In genomic region chr7:106026101-106026500, GRCh38 we compare ENCODE assay signal across 26 cellular contexts.
A peak's percentile ranks its signal among the peaks of the same experiment; 100 is the strongest.
DNase-seq lines count a peak whose midpoint lies in the region; ATAC-seq, FAIRE-seq and TF ChIP-seq lines count a peak whose summit lies in the region.
"Had no signal": no experiment of that assay in that cellular context is flagged by ENCODE, and none has a peak within 500 bp of the region (broad histone marks: within the 10 kb centered on the region; RNA-seq: fewer than 3 reads in every experiment).

No MANE protein-coding gene starts in this region.

- H3K27ac ChIP-seq in DOHH2 (ENCODE audit: low read depth, low read length) = no peak overlapping the region
- H3K27ac ChIP-seq in K562 (ENCODE audit: extremely low read depth, low read depth, low read length) = no peak overlapping the region
- no peak overlapping the region for H3K27ac ChIP-seq in mesendoderm (ENCODE audit: low read depth, low read length)
- H3K27ac ChIP-seq: BLaER1 had no signal

- POLR2A ChIA-PET in K562 (lab: Yijun Ruan, JAX) = interaction anchor here (0.6 to 1.4 kb wide), 3 partner anchors 9 to 208 kb away, joined by 3 to 4 read pairs (median 3); no protein-coding TSS in a partner anchor

- H3K9me3 ChIP-seq in DOHH2 (ENCODE audit: control insufficient read depth, insufficient read depth, low read length) = no peaks in the 10 kb centered on the region
- H3K9me3 ChIP-seq in K562 (replicated peaks; ENCODE audit: control insufficient read depth, insufficient read depth, low read depth, low read length) = no peaks in the 10 kb centered on the region
- H3K9me3 ChIP-seq: BE2C, BLaER1 had no signal

- H3F3A ChIP-seq in DOHH2 (ENCODE audit: control insufficient read depth, insufficient read depth) = peaks cover 8% of the 10 kb centered on the region; the same call in 1 of the 2 replicates

- no TSS peak for BruUV-seq in K562 (replicated peaks; lab: Mats Ljungman, UMichigan)

- H2AK5ac ChIP-seq in mesendoderm (ENCODE audit: low read length) = no peak overlapping the region

- H4K8ac ChIP-seq in mesendoderm (ENCODE audit: low read depth, low read length) = no peak overlapping the region

- peak; percentile 75 for DNase-seq in G401 (ENCODE audit: low spot score)
- DNase-seq in K562 (ENCODE audit: extremely low read depth in 1 of 4, low spot score in 3 of 4) = no peak
- no peak for DNase-seq in mesendoderm
- no peak for DNase-seq in stimulated activated CD4-positive, alpha-beta T cell treated with anti-CD3 and anti-CD28 coated beads, Interleukin-4, amount 100 ng/mL, for 4 hours
- DNase-seq in epidermal melanocyte (ENCODE audit: insufficient read length, low spot score) = no peak
- DNase-seq: 8988T; ACHN; BE2C; CD4-positive, alpha-beta memory T cell; CD4-positive, CD25-positive, alpha-beta regulatory T cell; CD8-positive, alpha-beta memory T cell; COR-L47; DMS 273 treated with DMSO at 0.1 percent for 48 hours; DMS153; DMS53; DMS79; DND-41; GDM1 had no signal

- no peaks in the 10 kb centered on the region for H3K79me1 ChIP-seq in mesendoderm (ENCODE audit: low read length)

- WGBS in K562 (ENCODE audit: insufficient coverage, low coverage, missing lambda C conversion rate) = 28% methylated on average over 2 of the region's 2 CpGs
- WGBS in mesendoderm (ENCODE audit: extremely low coverage, insufficient coverage, low lambda C conversion rate) = no CpG with 5 or more reads among the region's 2 CpGs

- CTCF ChIA-PET in K562 (lab: Yijun Ruan, JAX; ENCODE audit: low intra/inter-chr PET ratio) = no interaction called here

- no peaks in the 10 kb centered on the region for H3K27me3 ChIP-seq in DOHH2 (ENCODE audit: control insufficient read depth, low read length)
- H3K27me3 ChIP-seq in K562 (ENCODE audit: control insufficient read depth in 2 of 2, insufficient read depth in 2 of 2, low read length in 2 of 2) = peaks cover 0 to under 1% of the 10 kb centered on the region in 2 experiments; a peak in 1 of 5 replicates
- H3K27me3 ChIP-seq in mesendoderm (ENCODE audit: insufficient read depth, low read length, poor library complexity) = no peaks in the 10 kb centered on the region
- H3K27me3 ChIP-seq: BE2C had no signal

- H3K4me2 ChIP-seq in DOHH2 (ENCODE audit: low read length) = 0 out of 2 replicates have a peak overlapping the region, but pooled peaks have one; percentile 2
- no peak overlapping the region for H3K4me2 ChIP-seq in K562 (ENCODE audit: insufficient read depth, low read length)
- no peak overlapping the region for H3K4me2 ChIP-seq in mesendoderm (ENCODE audit: low read length)
- H3K4me2 ChIP-seq: BLaER1 had no signal

- no peak overlapping the region for H3K18ac ChIP-seq in mesendoderm (ENCODE audit: low read length)

- H4K5ac ChIP-seq in mesendoderm (ENCODE audit: low read length) = no peak overlapping the region

- peak overlapping the region; percentile 7; the same call in 1 of the 2 replicates for H2AFZ ChIP-seq in K562 (ENCODE audit: low read depth, low read length)

- TF ChIP-seq POLR2A in K562 (conservative IDR thresholded peaks at IDR 0.05) = no peak

- no peak overlapping the region for H3K4me3 ChIP-seq in DOHH2 (ENCODE audit: low read length)
- no peak overlapping the region for H3K4me3 ChIP-seq in K562
- no peak overlapping the region for H3K4me3 ChIP-seq in mesendoderm (ENCODE audit: low read length)
- H3K4me3 ChIP-seq: BLaER1, GM12878 had no signal

- no peak for TF ChIP-seq CTCF in DOHH2 (IDR thresholded peaks at IDR 0.05; ENCODE audit: low read depth, low read length, poor library complexity, severe bottlenecking)
- TF ChIP-seq CTCF in K562 (IDR thresholded peaks at IDR 0.05 in 2 of 3, conservative IDR thresholded peaks at IDR 0.05 in 1 of 3; ENCODE audit: insufficient read depth in 2 of 3, low read depth in 1 of 3, low read length in 3 of 3) = no peak

- no peaks in the 10 kb centered on the region for H4K20me1 ChIP-seq in DOHH2 (ENCODE audit: control insufficient read depth, insufficient read depth, low read depth, low read length)
- H4K20me1 ChIP-seq in K562 (replicated peaks; ENCODE audit: control insufficient read depth, insufficient read depth, low read length) = 0 out of 2 replicates have a peak, but pooled peaks cover 3% of the 10 kb centered on the region

- H3K4me1 ChIP-seq in DOHH2 (ENCODE audit: control insufficient read depth, low read length) (peaks cover 85% of the 10 kb centered on the region), K562 (replicated peaks in 1 of 2; ENCODE audit: control insufficient read depth in 2 of 2, insufficient read depth in 2 of 2, low read length in 2 of 2) (peaks cover 7 to 39% of the 10 kb centered on the region in 2 experiments; a peak in 4 of 5 replicates), mesendoderm (ENCODE audit: control insufficient read depth, low read depth, low read length) (peaks cover 13% of the 10 kb centered on the region)

- H3K36me3 ChIP-seq in DOHH2 (ENCODE audit: control insufficient read depth, low read length) (no peaks in the 10 kb centered on the region), K562 (ENCODE audit: control insufficient read depth, insufficient read depth, low read length) (no peaks in the 10 kb centered on the region), mesendoderm (ENCODE audit: control insufficient read depth, insufficient read depth, low read length) (no peaks in the 10 kb centered on the region)
- H3K36me3 ChIP-seq: BE2C, BLaER1 had no signal

- TF ChIP-seq EP300 in K562 (IDR thresholded peaks at IDR 0.05; ENCODE audit: low read length) = no peak

- H3K56ac ChIP-seq in mesendoderm (ENCODE audit: low read length) = no peak overlapping the region

- H2BK5ac ChIP-seq in mesendoderm (ENCODE audit: low read length) = no peak overlapping the region

- no peak overlapping the region for H3K23ac ChIP-seq in mesendoderm (ENCODE audit: low read length)

- H3K9ac ChIP-seq in K562 (ENCODE audit: insufficient read depth in 1 of 2, low read depth in 2 of 2, low read length in 2 of 2) (no peak overlapping the region), mesendoderm (ENCODE audit: low read length) (no peak overlapping the region)
- H3K9ac ChIP-seq: BLaER1 had no signal

- H2BK120ac ChIP-seq in mesendoderm (ENCODE audit: low read depth, low read length) = no peak overlapping the region

- intact Hi-C loops in K562 (cut with micrococcal nuclease) = no loop called here

- H3K9me1 ChIP-seq in K562 (ENCODE audit: control insufficient read depth, insufficient read depth, low read length) = no peaks in the 10 kb centered on the region

- no peak for ATAC-seq in K562
- no peak for ATAC-seq in HG02759 (IDR thresholded peaks at IDR 0.05; ENCODE audit: unreplicated experiment)
- no peak for ATAC-seq in HG03354 (IDR thresholded peaks at IDR 0.05; ENCODE audit: poor library complexity, severe bottlenecking, unreplicated experiment)
- ATAC-seq: GM12878 had no signal

- no peak for TF ChIP-seq RAD21 in K562 (CRISPR knock-in tag; conservative IDR thresholded peaks at IDR 0.05 in 1 of 2, IDR thresholded peaks at IDR 0.05 in 1 of 2)

- in situ Hi-C loops in G401 (cut with HindIII; ENCODE audit: low sequenced_read_pairs) (no loop called here), K562 (cut with MboI) (no loop called here)

- H3K4ac ChIP-seq in mesendoderm (ENCODE audit: low read depth, low read length) = peak overlapping the region; percentile 10

- H2BK15ac ChIP-seq in mesendoderm (replicated peaks; ENCODE audit: low read depth) = no peak overlapping the region

- FAIRE-seq in K562 (lab: Jason Lieb, UNC) = no peak
- FAIRE-seq: A204.1, GM12878, GM12892, GM18507 had no signal

- H3K9me2 ChIP-seq in DOHH2 (replicated peaks; ENCODE audit: control insufficient read depth, low read length) = no peaks in the 10 kb centered on the region

- H3K79me2 ChIP-seq in DOHH2 (ENCODE audit: control insufficient read depth, low read length) (no peaks in the 10 kb centered on the region), K562 (ENCODE audit: control insufficient read depth, insufficient read depth, low read length) (no peaks in the 10 kb centered on the region), mesendoderm (ENCODE audit: control insufficient read depth, insufficient read depth, low read length) (no peaks in the 10 kb centered on the region)

TF ChIP-seq in K562, 482 proteins besides CTCF, POLR2A, EP300 and RAD21 (continues in another document):
- no peak for TF ChIP-seq ZNF165 (CRISPR knock-in tag; IDR thresholded peaks at IDR 0.05; ENCODE audit: borderline replicate concordance)
- TF ChIP-seq ZHX1 (conservative IDR thresholded peaks at IDR 0.05; ENCODE audit: low read length) = no peak
- TF ChIP-seq ZEB2 (IDR thresholded peaks at IDR 0.05) = no peak
- TF ChIP-seq FOXA3 (CRISPR knock-in tag; conservative IDR thresholded peaks at IDR 0.05 in 1 of 2, IDR thresholded peaks at IDR 0.05 in 1 of 2) = no peak
- no peak for TF ChIP-seq MTA1 (IDR thresholded peaks at IDR 0.05; ENCODE audit: borderline replicate concordance)
- no peak for TF ChIP-seq YY1 (IDR thresholded peaks at IDR 0.05; ENCODE audit: borderline replicate concordance in 1 of 3, control insufficient read depth in 1 of 3, extremely low read depth in 1 of 3, insufficient read depth in 3 of 3, insufficient read length in 1 of 3, insufficient replicate concordance in 2 of 3, low read depth in 1 of 3, low read length in 2 of 3)
- no peak for TF ChIP-seq ESRRA (IDR thresholded peaks at IDR 0.05; ENCODE audit: borderline replicate concordance, low read depth)
